Comparison of ENCODE assay signal across 8 cellular contexts in the genomic region with DNA sequence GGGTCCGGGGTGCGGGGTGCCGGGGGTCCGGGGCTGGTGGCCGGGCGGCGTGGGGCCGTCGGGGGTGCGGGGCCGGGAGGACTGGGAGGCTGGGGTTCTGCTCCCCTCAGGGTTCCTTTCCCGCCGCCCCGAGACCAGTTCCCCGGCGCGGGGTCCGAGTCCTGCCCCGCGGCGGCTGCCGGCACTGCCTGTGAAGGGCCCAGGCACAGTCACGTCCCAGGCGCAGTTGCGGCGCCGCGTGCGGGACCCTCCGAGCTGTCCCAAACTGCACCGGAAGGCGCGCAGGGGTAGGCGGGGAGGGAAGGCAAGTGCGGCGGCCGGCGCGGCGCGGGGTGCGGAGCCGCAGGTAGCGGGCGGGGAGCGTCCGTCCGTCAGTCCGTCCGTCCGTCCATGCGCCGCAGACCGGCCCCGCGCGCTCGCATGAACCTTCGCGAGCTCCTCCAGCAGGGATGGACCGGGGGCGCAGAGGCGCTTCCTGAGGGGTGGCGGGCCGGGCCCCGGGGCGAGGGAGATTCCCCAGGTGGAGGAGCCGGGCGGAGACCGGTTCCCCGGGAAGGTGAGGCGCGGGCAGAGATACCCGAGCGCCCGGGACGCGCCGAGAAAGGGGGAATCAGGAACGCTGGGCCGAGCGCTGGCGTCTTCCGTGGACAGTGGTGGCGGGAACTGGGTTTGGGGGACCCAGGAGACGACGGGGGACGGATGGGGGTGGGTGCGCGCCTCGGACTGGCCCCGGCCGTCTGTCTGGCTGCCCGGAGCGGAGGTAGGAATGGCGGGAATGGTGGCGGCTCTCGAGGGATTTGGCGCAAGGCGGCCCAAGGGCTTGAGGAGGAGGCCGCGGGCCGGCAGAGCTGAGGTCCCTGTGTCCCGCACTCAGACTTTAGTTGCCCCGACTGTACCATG. TPM values are rescaled to one million over a fixed set of nuclear protein-coding genes. Genes with fewer than 3 reads are reported as not detected.
DNase-seq lines count a peak whose midpoint lies in the region; ATAC-seq and TF ChIP-seq lines count a peak whose summit lies in the region.

No MANE protein-coding gene starts in this region.

- peak overlapping the region; percentile 3 to 4 for H3K27ac ChIP-seq in uterus

- DNase-seq in GM19238 (ENCODE audit: insufficient read length, low spot score) (peak; percentile 53), uterus (no peak), NCI-H524 (lab: John Stamatoyannopoulos, UW) (no peak), HCEC 1CT (no peak)
- DNase-seq in effector CD4-positive, alpha-beta T cell = peak; percentile 20
- peak in 6 of 10 donors; percentile 22 to 55 (median 44) for DNase-seq in naive thymus-derived CD8-positive, alpha-beta T cell

- peaks cover 0 to 8% of the 10 kb centered on the region in 2 donors for H3K4me1 ChIP-seq in uterus

- H3K36me3 ChIP-seq in uterus = no peaks in the 10 kb centered on the region

- TF ChIP-seq CTCF in uterus (IDR thresholded peaks at IDR 0.05) = no peak

- H3K4me3 Mint-ChIP-seq in naive thymus-derived CD8-positive, alpha-beta T cell = peak overlapping the region; percentile 62 to 93 (median 74)

- H3K27me3 Mint-ChIP-seq in naive thymus-derived CD8-positive, alpha-beta T cell = no peaks in the 10 kb centered on the region

- ATAC-seq in activated CD4-positive, CD25-positive, alpha-beta regulatory T cell treated with anti-CD3 and anti-CD28 coated beads, Interleukin-2, amount 50 U/mL, for 24 hours = peak; percentile 8 to 12
- ATAC-seq in naive thymus-derived CD8-positive, alpha-beta T cell = peak in 1 of 2 donors; percentile 19
- ATAC-seq in HG03045 (IDR thresholded peaks at IDR 0.05; ENCODE audit: unreplicated experiment) = no peak

- peaks cover 31 to 54% (median 44%) of the 10 kb centered on the region in 4 donors for H3K4me1 Mint-ChIP-seq in naive thymus-derived CD8-positive, alpha-beta T cell

- peak overlapping the region in 8 of 10 donors; percentile 25 to 84 (median 54) for H3K27ac Mint-ChIP-seq in naive thymus-derived CD8-positive, alpha-beta T cell

- no peaks in the 10 kb centered on the region for H3K9me3 Mint-ChIP-seq in naive thymus-derived CD8-positive, alpha-beta T cell

- intact Hi-C loops in uterus (cut with DNase I; ENCODE audit: low total_unique reads) = no loop called here

- TF ChIP-seq POLR2A in uterus (IDR thresholded peaks at IDR 0.05) = no peak

- peak overlapping the region; percentile 9 to 35 for H3K4me3 ChIP-seq in uterus

- POLR2A ChIA-PET in naive thymus-derived CD8-positive, alpha-beta T cell (lab: Charles Lee) = interaction anchor here (0.7 to 1.6 kb wide), 7 partner anchors 11 to 108 kb away, joined by 3 to 21 read pairs (median 4); no protein-coding TSS in a partner anchor

- no peaks in the 10 kb centered on the region for H3K36me3 Mint-ChIP-seq in naive thymus-derived CD8-positive, alpha-beta T cell

- no peaks in the 10 kb centered on the region for H3K9me3 ChIP-seq in uterus

- H3K27me3 ChIP-seq in uterus = peaks cover 0 to 5% of the 10 kb centered on the region in 2 donors

RNA-seq across cellular contexts. Expression of gene ADORA2A, which starts 3.1 kb away (rescaled TPM):
- 10 to 100 TPM; 29.2 to 34.6 TPM for total RNA-seq in naive thymus-derived CD8-positive, alpha-beta T cell
- 100 to 1,000 TPM in 1 of 3 donors, 10 to 100 TPM in 2; 58.7 to 105 (median 80.7) TPM for polyA plus RNA-seq in naive thymus-derived CD8-positive, alpha-beta T cell
- total RNA-seq in uterus = 1 to 10 TPM in 3 of 4 donors, not detected in 1; 3.3 to 9.9 (median 8.9) TPM

Comparison
In these comparisons a context has a peak if more than half of its experiments do, and no peak if none do; other contexts are left out.
1. DNase-seq: peak in GM19238 (single experiment), effector CD4-positive, alpha-beta T cell (single experiment) and naive thymus-derived CD8-positive, alpha-beta T cell (6 of 10); none in uterus (0 of 2), NCI-H524 (0 of 2) and HCEC 1CT (single experiment).